32 cellular contexts compared by ENCODE assay signal in genomic region chr1:244640917-244641316, GRCh38. TPM values are rescaled to one million over a fixed set of nuclear protein-coding genes. Genes with fewer than 3 reads are reported as not detected.
A peak's percentile ranks its signal among the peaks of the same experiment; 100 is the strongest.
DNase-seq lines count a peak whose midpoint lies in the region; ATAC-seq, FAIRE-seq and TF ChIP-seq lines count a peak whose summit lies in the region.
"Had no signal": no experiment of that assay in that cellular context is flagged by ENCODE, and none has a peak within 500 bp of the region (broad histone marks: within the 10 kb centered on the region; RNA-seq: fewer than 3 reads in every experiment).

No MANE protein-coding gene starts in this region.

- peaks cover 56 to 62% of the 10 kb centered on the region in 2 experiments for H3K27me3 ChIP-seq in K562 (ENCODE audit: control insufficient read depth in 2 of 2, insufficient read depth in 2 of 2, low read length in 2 of 2)
- peaks cover 0 to 12% of the 10 kb centered on the region in 2 experiments; a peak in 4 of 5 replicates for H3K27me3 ChIP-seq in HepG2 (ENCODE audit: control insufficient read depth in 1 of 2, insufficient read depth in 2 of 2, low read length in 2 of 2)
- no peaks in the 10 kb centered on the region for H3K27me3 ChIP-seq in spleen (replicated peaks in 1 of 7)
- H3K27me3 ChIP-seq: BLaER1; BLaER1 treated with 17β-estradiol and CSF1 and Interleukin-3, amounts not matched to agents 10 nM and 100 nM had no signal

- H3K4me1 ChIP-seq in K562 (replicated peaks in 1 of 2; ENCODE audit: control insufficient read depth in 2 of 2, insufficient read depth in 2 of 2, low read length in 2 of 2) (peaks cover 0 to 4% of the 10 kb centered on the region in 2 experiments; a peak in 1 of 5 replicates), HepG2 (ENCODE audit: insufficient read depth, low read length) (no peaks in the 10 kb centered on the region), spleen (no peaks in the 10 kb centered on the region)
- H3K4me1 ChIP-seq: A549; BE2C; BLaER1; BLaER1 treated with 17β-estradiol and CSF1 and Interleukin-3, amounts not matched to agents 10 nM and 100 nM; Caco-2 had no signal

- TF ChIP-seq CTCF in K562 (IDR thresholded peaks at IDR 0.05 in 2 of 3, conservative IDR thresholded peaks at IDR 0.05 in 1 of 3; ENCODE audit: insufficient read depth in 2 of 3, low read depth in 1 of 3, low read length in 3 of 3) (no peak), HepG2 (CRISPR knock-in tag; IDR thresholded peaks at IDR 0.05) (no peak), spleen (IDR thresholded peaks at IDR 0.05 in 8 of 11, conservative IDR thresholded peaks at IDR 0.05 in 3 of 11) (no peak)

- H3K27ac ChIP-seq in K562 (ENCODE audit: extremely low read depth, low read depth, low read length): no peak overlapping the region
- H3K27ac ChIP-seq in HepG2 (ENCODE audit: extremely low read length, insufficient read depth, low read length): no peak overlapping the region
- H3K27ac ChIP-seq in spleen: no peak overlapping the region
- H3K27ac ChIP-seq: 22Rv1; A549; BLaER1; BLaER1 treated with 17β-estradiol and CSF1 and Interleukin-3, amounts not matched to agents 10 nM and 100 nM; C4-2B had no signal

- H3K79me2 ChIP-seq in K562 (ENCODE audit: control insufficient read depth, insufficient read depth, low read length) (no peaks in the 10 kb centered on the region), HepG2 (ENCODE audit: insufficient read depth, low read length) (no peaks in the 10 kb centered on the region)

- in situ Hi-C loops in K562 (cut with MboI) (no loop called here), HepG2 (cut with HindIII; ENCODE audit: extremely low pct_ligation_motif_present, low pct_unique_long_range_greater_than_20kb) (no loop called here)

- no peak for TF ChIP-seq RAD21 in K562 (CRISPR knock-in tag; conservative IDR thresholded peaks at IDR 0.05 in 1 of 2, IDR thresholded peaks at IDR 0.05 in 1 of 2)
- TF ChIP-seq RAD21 in HepG2 (CRISPR knock-in tag; IDR thresholded peaks at IDR 0.05): no peak

- H3K36me3 ChIP-seq in K562 (ENCODE audit: control insufficient read depth, insufficient read depth, low read length) (no peaks in the 10 kb centered on the region), HepG2 (replicated peaks in 1 of 2; ENCODE audit: control insufficient read depth in 1 of 2, insufficient read depth in 2 of 2, low read length in 2 of 2) (no peaks in the 10 kb centered on the region), spleen (no peaks in the 10 kb centered on the region)
- H3K36me3 ChIP-seq: BE2C; BLaER1; BLaER1 treated with 17β-estradiol and CSF1 and Interleukin-3, amounts not matched to agents 10 nM and 100 nM had no signal

- WGBS in K562 (ENCODE audit: insufficient coverage, low coverage, missing lambda C conversion rate): 10% methylated on average over 6 of the region's 6 CpGs
- 53% methylated on average over 6 of the region's 6 CpGs for WGBS in HepG2 (ENCODE audit: low lambda C conversion rate)
- WGBS in spleen, 5 donors: 88 to 96% (median 91%) methylated on average over 6 of the region's 6 CpGs

- H3K9me1 ChIP-seq in K562 (ENCODE audit: control insufficient read depth, insufficient read depth, low read length): no peaks in the 10 kb centered on the region

- POLR2A ChIA-PET in K562 (lab: Yijun Ruan, JAX): interaction anchor here (0.6 to 0.7 kb wide), 2 partner anchors 9 kb away, joined by 3 read pairs; no protein-coding TSS in a partner anchor
- POLR2A ChIA-PET in HepG2 (lab: Yijun Ruan, JAX): no interaction called here

- no peak for TF ChIP-seq POLR2A in K562 (conservative IDR thresholded peaks at IDR 0.05)
- no peak for TF ChIP-seq POLR2A in HepG2 (IDR thresholded peaks at IDR 0.05; ENCODE audit: insufficient read depth in 1 of 2, low read depth in 2 of 2, low read length in 2 of 2)
- TF ChIP-seq POLR2A in spleen (IDR thresholded peaks at IDR 0.05): no peak

- intact Hi-C loops in K562 (cut with micrococcal nuclease): no loop called here
- intact Hi-C loops in HepG2 (cut with micrococcal nuclease; ENCODE audit: unreplicated experiment): no loop called here
- intact Hi-C loops in spleen (cut with DNase I; ENCODE audit: low total_unique reads): no loop called here

- peak; percentile 12 for FAIRE-seq in GM18507 (lab: Jason Lieb, UNC)
- FAIRE-seq in K562 (lab: Jason Lieb, UNC): no peak
- FAIRE-seq in HepG2 (lab: Jason Lieb, UNC): no peak
- FAIRE-seq: A549, D721Med had no signal

- no peak overlapping the region for H3K4me3 ChIP-seq in K562
- H3K4me3 ChIP-seq in HepG2 (replicated peaks in 1 of 3; ENCODE audit: insufficient read depth in 1 of 3, low read depth in 2 of 3, low read length in 3 of 3): no peak overlapping the region
- H3K4me3 ChIP-seq in spleen: no peak overlapping the region
- H3K4me3 ChIP-seq: A549; BLaER1; BLaER1 treated with 17β-estradiol and CSF1 and Interleukin-3, amounts not matched to agents 10 nM and 100 nM had no signal

- CTCF ChIA-PET in K562 (lab: Yijun Ruan, JAX; ENCODE audit: low intra/inter-chr PET ratio) (no interaction called here), HepG2 (lab: Yijun Ruan, JAX; ENCODE audit: low intra/inter-chr PET ratio, low total read pairs) (no interaction called here)

- DNase-seq in GM18507 (ENCODE audit: extremely low spot score, insufficient read length, low read depth) (no peak), K562 (ENCODE audit: extremely low read depth in 1 of 4, low spot score in 3 of 4) (no peak), HepG2 (ENCODE audit: low spot score) (no peak), spleen (no peak), NCI-H2107 (lab: John Stamatoyannopoulos, UW) (no peak), HT-29 (ENCODE audit: low spot score) (no peak)
- DNase-seq: 8988T; ACHN; AML-193; BE2C; C1 segment of cervical spinal cord; Caco-2; Calu3; CD4-positive, alpha-beta memory T cell; CD4-positive, alpha-beta T cell; CD4-positive, CD25-positive, alpha-beta regulatory T cell; CD8-positive, alpha-beta memory T cell; CD8-positive, alpha-beta T cell; COR-L47; DMS 273 treated with DMSO at 0.1 percent for 48 hours; DMS153; DMS53; DMS79; DMS79 treated with DMSO at 0.1 percent for 48 hours; DND-41; EL had no signal

- ATAC-seq in K562 (no peak), HepG2 (no peak)
- ATAC-seq: A549; CD8-positive, alpha-beta T cell had no signal

- H2AFZ ChIP-seq in K562 (ENCODE audit: low read depth, low read length) (no peak overlapping the region), HepG2 (ENCODE audit: low read length) (no peak overlapping the region)

- no peak overlapping the region for H3K4me2 ChIP-seq in K562 (ENCODE audit: insufficient read depth, low read length)
- no peak overlapping the region for H3K4me2 ChIP-seq in HepG2 (ENCODE audit: low read depth, low read length)
- H3K4me2 ChIP-seq: A549; BLaER1; BLaER1 treated with 17β-estradiol and CSF1 and Interleukin-3, amounts not matched to agents 10 nM and 100 nM had no signal

- no peak for TF ChIP-seq EP300 in K562 (IDR thresholded peaks at IDR 0.05; ENCODE audit: low read length)
- no peak for TF ChIP-seq EP300 in HepG2 (IDR thresholded peaks at IDR 0.05; ENCODE audit: low read depth in 2 of 2, low read length in 2 of 2)
- TF ChIP-seq EP300 in HepG2 (CRISPR knock-in tag; IDR thresholded peaks at IDR 0.05; ENCODE audit: borderline replicate concordance): no peak

- H4K20me1 ChIP-seq in K562 (replicated peaks; ENCODE audit: control insufficient read depth, insufficient read depth, low read length): no peaks in the 10 kb centered on the region; the same call in 1 of the 2 replicates
- H4K20me1 ChIP-seq in HepG2 (ENCODE audit: insufficient read depth, low read length): no peaks in the 10 kb centered on the region
- H4K20me1 ChIP-seq: BLaER1; BLaER1 treated with 17β-estradiol and CSF1 and Interleukin-3, amounts not matched to agents 10 nM and 100 nM had no signal

- no peak overlapping the region for H3K9ac ChIP-seq in K562 (ENCODE audit: insufficient read depth in 1 of 2, low read depth in 2 of 2, low read length in 2 of 2)
- no peak overlapping the region for H3K9ac ChIP-seq in HepG2 (ENCODE audit: insufficient read depth, low read depth, low read length)
- H3K9ac ChIP-seq: BLaER1; BLaER1 treated with 17β-estradiol and CSF1 and Interleukin-3, amounts not matched to agents 10 nM and 100 nM had no signal

- BruUV-seq in K562 (replicated peaks; lab: Mats Ljungman, UMichigan) (no TSS peak), HepG2 (replicated peaks; lab: Mats Ljungman, UMichigan) (no TSS peak)

- no peaks in the 10 kb centered on the region for H3K9me3 ChIP-seq in K562 (replicated peaks; ENCODE audit: control insufficient read depth, insufficient read depth, low read depth, low read length)
- H3K9me3 ChIP-seq in HepG2 (ENCODE audit: low read length): no peaks in the 10 kb centered on the region
- H3K9me3 ChIP-seq in spleen: no peaks in the 10 kb centered on the region
- H3K9me3 ChIP-seq: A549, BE2C, BLaER1 had no signal

RNA-seq across cellular contexts. Expression of gene DESI2, which starts 12.0 kb away (rescaled TPM):
- 17.0 and 36.5 TPM in 2 replicates for total RNA-seq in K562 (2011; cell fraction: chromatin; rRNA removed; ENCODE audit: low replicate concordance)
- total RNA-seq in K562 (2011; cell fraction: nucleolus; rRNA removed): 17.3 and 26.5 TPM in 2 replicates
- 29.8 and 42.3 TPM in 2 replicates for total RNA-seq in K562 (2011; cell fraction: nucleoplasm; rRNA removed)
- 40.8 TPM in 2 replicates for total RNA-seq in K562 (2014; rRNA removed)
- total RNA-seq in K562 (2014; rRNA removed; fragmentation: Illumina TruSeq; extraction: Trizol): 56.9 and 60.6 TPM in 2 replicates
- 52.4 and 59.4 TPM in 2 replicates for total RNA-seq in K562 (2015; rRNA removed; fragmentation: Illumina TruSeq; extraction: Trizol)
- total RNA-seq in K562 (2021): 42.3 and 43.9 TPM in 2 replicates
- 36.6 and 38.4 TPM in 2 replicates for polyA plus RNA-seq in K562 (2011; rRNA removed)
- 15.0 and 26.2 TPM in 2 replicates for polyA plus RNA-seq in K562 (2011; cell fraction: cytosol; rRNA removed)
- polyA plus RNA-seq in K562 (2011; cell fraction: nucleus; rRNA removed): 19.6 and 27.0 TPM in 2 replicates
- 21.9 and 29.7 TPM in 2 replicates for polyA plus RNA-seq in K562 (2012)
- polyA plus RNA-seq in K562 (2014; fragmentation: Illumina TruSeq; extraction: Trizol): 33.6 and 37.8 TPM in 2 replicates
- 10 to 100 TPM; 17.4 to 20.4 TPM for polyA plus RNA-seq in K562 (2014; fragmentation: Nextera tagmentation; extraction: Ambion mirVana)
- polyA plus RNA-seq in K562 (2014; rRNA removed): 26.1 and 26.9 TPM in 2 replicates
- 55.3 and 64.0 TPM in 2 replicates for polyA minus RNA-seq in K562 (2011; rRNA and poly(A)+ RNA removed)
- polyA minus RNA-seq in K562 (2011; cell fraction: cytosol; rRNA and poly(A)+ RNA removed): 21.1 and 24.8 TPM in 2 replicates
- 25.3 and 40.5 TPM in 2 replicates for polyA minus RNA-seq in K562 (2011; cell fraction: nucleus; rRNA and poly(A)+ RNA removed)
- 42.2 and 62.0 TPM in 2 replicates for total RNA-seq in HepG2 (2016; rRNA removed; fragmentation: Illumina TruSeq; extraction: Trizol)
- total RNA-seq in HepG2 (2016; cell fraction: cytosol; rRNA removed; fragmentation: Illumina TruSeq; extraction: Trizol; ENCODE audit: low read depth): 11.7 and 12.7 TPM in 2 replicates
- 44.8 and 60.2 TPM in 2 replicates for total RNA-seq in HepG2 (2016; cell fraction: insoluble cytoplasmic fraction; rRNA removed; fragmentation: Illumina TruSeq; extraction: Trizol)
- 54.1 and 54.6 TPM in 2 replicates for total RNA-seq in HepG2 (2016; cell fraction: membrane; rRNA removed; fragmentation: Illumina TruSeq; extraction: Trizol)
- total RNA-seq in HepG2 (2016; cell fraction: nucleus; rRNA removed; fragmentation: Illumina TruSeq; extraction: Trizol): 28.8 and 30.7 TPM in 2 replicates
- 18.6 and 23.1 TPM in 2 replicates for polyA plus RNA-seq in HepG2 (2011; rRNA removed)
- 12.6 and 15.7 TPM in 2 replicates for polyA plus RNA-seq in HepG2 (2011; cell fraction: cytosol; rRNA removed)
- polyA plus RNA-seq in HepG2 (2011; cell fraction: nucleus; rRNA removed): 13.1 and 14.0 TPM in 2 replicates
- 20.9 and 26.0 TPM in 2 replicates for polyA plus RNA-seq in HepG2 (2012)
- polyA plus RNA-seq in HepG2 (2016; cell fraction: cytosol; fragmentation: Illumina TruSeq; extraction: Trizol; ENCODE audit: low read depth): 10.7 and 11.8 TPM in 2 replicates
- polyA plus RNA-seq in HepG2 (2016; cell fraction: insoluble cytoplasmic fraction; fragmentation: Illumina TruSeq; extraction: Trizol; ENCODE audit: low read depth): 46.8 and 48.5 TPM in 2 replicates
- 33.3 and 35.0 TPM in 2 replicates for polyA plus RNA-seq in HepG2 (2016; cell fraction: membrane; fragmentation: Illumina TruSeq; extraction: Trizol; ENCODE audit: low read depth)
- polyA plus RNA-seq in HepG2 (2016; cell fraction: nucleus; fragmentation: Illumina TruSeq; extraction: Trizol; ENCODE audit: insufficient read depth, low read depth): 30.2 and 30.6 TPM in 2 replicates
- polyA minus RNA-seq in HepG2 (2011; rRNA and poly(A)+ RNA removed; ENCODE audit: low replicate concordance): 29.7 and 33.1 TPM in 2 replicates
- 27.0 and 27.9 TPM in 2 replicates for polyA minus RNA-seq in HepG2 (2011; cell fraction: cytosol; rRNA and poly(A)+ RNA removed)
- 35.4 and 40.3 TPM in 2 replicates for polyA minus RNA-seq in HepG2 (2011; cell fraction: nucleus; rRNA and poly(A)+ RNA removed)
- 10 to 100 TPM; 18.6 to 30.3 (median 20.1) TPM for total RNA-seq in spleen
- polyA plus RNA-seq in spleen: 1 to 10 TPM; 5.3 to 9.7 (median 8.4) TPM
- total RNA-seq in HT-29 (2014; rRNA removed; shearing (Covaris generic)): 23.9 and 25.0 TPM in 2 replicates
